In genomic region chr4:176587920-176588319, GRCh38 we compare ENCODE assay signal across 17 cellular contexts.
A peak's percentile ranks its signal among the peaks of the same experiment; 100 is the strongest.
DNase-seq lines count a peak whose midpoint lies in the region; ATAC-seq and TF ChIP-seq lines count a peak whose summit lies in the region.
"Had no signal": no experiment of that assay in that cellular context is flagged by ENCODE, and none has a peak within 500 bp of the region (broad histone marks: within the 10 kb centered on the region; RNA-seq: fewer than 3 reads in every experiment).

No MANE protein-coding gene starts in this region.

- no peaks in the 10 kb centered on the region for H3K36me3 ChIP-seq in heart left ventricle
- H3K36me3 ChIP-seq: colonic mucosa had no signal

- peaks cover 0 to 11% (median 0%) of the 10 kb centered on the region in 12 donors for H3K9me3 ChIP-seq in heart left ventricle
- H3K9me3 ChIP-seq: colonic mucosa had no signal

- TF ChIP-seq POLR2A in heart left ventricle (IDR thresholded peaks at IDR 0.05), result no peak

- H3K27me3 ChIP-seq in heart left ventricle, result no peaks in the 10 kb centered on the region
- H3K27me3 ChIP-seq: colonic mucosa had no signal

- no peak for TF ChIP-seq CTCF in heart left ventricle (IDR thresholded peaks at IDR 0.05)

- no peak overlapping the region for H3K27ac ChIP-seq in heart left ventricle
- H3K27ac ChIP-seq: colonic mucosa, SK-N-MC had no signal

- peak; percentile 54 to 78 for ATAC-seq in left cardiac atrium
- no peak for ATAC-seq in heart left ventricle
- ATAC-seq in GM21737 (IDR thresholded peaks at IDR 0.05; ENCODE audit: unreplicated experiment), result no peak
- ATAC-seq: activated T-cell treated with anti-CD3 and anti-CD28 coated beads, Interleukin-2, amount 50 U/mL, for 72 hours had no signal

- H3K4me3 ChIP-seq in heart left ventricle, result no peak overlapping the region
- H3K4me3 ChIP-seq: colonic mucosa, lung, SK-N-MC had no signal

- WGBS in heart left ventricle, 4 donors, result 66 to 75% (median 72%) methylated on average over 2 of the region's 2 CpGs

- no peak for DNase-seq in left cardiac atrium
- no peak for DNase-seq in heart left ventricle
- peak; percentile 92 for DNase-seq in SIG-M5 treated with dmso at 0.1 percent for 504 hours (lab: John Stamatoyannopoulos, UW; ENCODE audit: unreplicated experiment)
- peak; percentile 95 for DNase-seq in fibroblast of peridontal ligament (ENCODE audit: extremely low read depth)
- no peak for DNase-seq in effector CD4-positive, alpha-beta T cell
- DNase-seq in anterior cingulate cortex (lab: John Stamatoyannopoulos, UW), result no peak
- DNase-seq in activated CD4-positive, alpha-beta T cell treated with anti-CD3 and anti-CD28 coated beads, Interleukin-2, amount 50 U/mL, for 48 hours, result no peak
- DNase-seq: 8988T; activated CD4-positive, alpha-beta memory T cell treated with anti-CD3 and anti-CD28 coated beads for 36 hours; activated T-cell treated with anti-CD3 and anti-CD28 coated beads, Interleukin-2, amount 50 U/mL, for 72 hours; colonic mucosa; erythroblast; GOT3; NCI-H1105 treated with DMSO at 0.1 percent for 48 hours had no signal

- no peaks in the 10 kb centered on the region for H3K4me1 ChIP-seq in heart left ventricle
- H3K4me1 ChIP-seq: colonic mucosa had no signal

- intact Hi-C loops in left cardiac atrium (cut with DNase I), result no loop called here
- intact Hi-C loops in heart left ventricle (cut with DNase I), result no loop called here

Comparison
In these comparisons a context has a peak if more than half of its experiments do, and no peak if none do; other contexts are left out.
1. ATAC-seq: peak in left cardiac atrium (2 of 2); none in heart left ventricle (0 of 4) and GM21737 (single experiment).
2. DNase-seq: peak in SIG-M5 treated with dmso at 0.1 percent for 504 hours (single experiment) and fibroblast of peridontal ligament (single experiment); none in left cardiac atrium (single experiment), heart left ventricle (0 of 5), effector CD4-positive, alpha-beta T cell (single experiment), anterior cingulate cortex (0 of 58) and activated CD4-positive, alpha-beta T cell treated with anti-CD3 and anti-CD28 coated beads, Interleukin-2, amount 50 U/mL, for 48 hours (0 of 2).